18 cellular contexts compared by ENCODE assay signal in genomic region chrX:128805236-128805635, GRCh38.
DNase-seq lines count a peak whose midpoint lies in the region; ATAC-seq, FAIRE-seq and TF ChIP-seq lines count a peak whose summit lies in the region.
"Had no signal": no experiment of that assay in that cellular context is flagged by ENCODE, and none has a peak within 500 bp of the region (broad histone marks: within the 10 kb centered on the region; RNA-seq: fewer than 3 reads in every experiment).

No MANE protein-coding gene starts in this region.

- no peaks in the 10 kb centered on the region for H3K4me1 ChIP-seq in pancreas
- H3K4me1 ChIP-seq in right cardiac atrium (ENCODE audit: control insufficient read depth, insufficient read depth, low read length), result no peaks in the 10 kb centered on the region
- H3K4me1 ChIP-seq: BLaER1, HAP-1 had no signal

- TF ChIP-seq CTCF in pancreas (IDR thresholded peaks at IDR 0.05) (no peak), WERI-Rb-1 (IDR thresholded peaks at IDR 0.05; ENCODE audit: low read depth, low read length) (no peak)

- H3K9me3 ChIP-seq in pancreas (no peaks in the 10 kb centered on the region), right cardiac atrium (ENCODE audit: control insufficient read depth, low read length) (no peaks in the 10 kb centered on the region), WERI-Rb-1 (ENCODE audit: severe bottlenecking) (peaks cover 3% of the 10 kb centered on the region)
- H3K9me3 ChIP-seq: HAP-1 had no signal

- no peak overlapping the region for H3K4me3 ChIP-seq in pancreas
- no peak overlapping the region for H3K4me3 ChIP-seq in right cardiac atrium (ENCODE audit: low read length)
- H3K4me3 ChIP-seq in WERI-Rb-1 (ENCODE audit: low read depth, low read length), result no peak overlapping the region
- H3K4me3 ChIP-seq: BLaER1, GM12878, GM23248, HAP-1 had no signal

- peak; percentile 43 to 83 (median 79) for ATAC-seq in pancreas
- no peak for ATAC-seq in right cardiac atrium
- ATAC-seq: GM12878 had no signal

- FAIRE-seq in islet of Langerhans (lab: Jason Lieb, UNC), result peak; percentile 62
- no peak for FAIRE-seq in pancreas (lab: Jason Lieb, UNC)
- FAIRE-seq: GM12878 had no signal

- intact Hi-C loops in pancreas (cut with DNase I), result no loop called here
- intact Hi-C loops in right cardiac atrium (cut with DNase I), result no loop called here

- WGBS in pancreas, 2 donors, result 13 to 24% methylated on average over 2 of the region's 2 CpGs
- WGBS in right cardiac atrium, result 68% methylated on average over 2 of the region's 2 CpGs

- H3K27me3 ChIP-seq in pancreas (no peaks in the 10 kb centered on the region), right cardiac atrium (ENCODE audit: control insufficient read depth, insufficient read depth) (no peaks in the 10 kb centered on the region), WERI-Rb-1 (ENCODE audit: insufficient read depth, low read depth, severe bottlenecking) (no peaks in the 10 kb centered on the region)

- no peak overlapping the region for H3K27ac ChIP-seq in pancreas
- H3K27ac ChIP-seq in right cardiac atrium (ENCODE audit: low read length), result no peak overlapping the region
- no peak overlapping the region for H3K27ac ChIP-seq in WERI-Rb-1
- H3K27ac ChIP-seq: BLaER1, GM23248, HL-60 had no signal

- H3K36me3 ChIP-seq in pancreas (no peaks in the 10 kb centered on the region), WERI-Rb-1 (no peaks in the 10 kb centered on the region)
- H3K36me3 ChIP-seq: BLaER1, HAP-1 had no signal

- peak; percentile 18 for DNase-seq in NCI-H748 (lab: John Stamatoyannopoulos, UW; ENCODE audit: unreplicated experiment)
- no peak for DNase-seq in NCI-H748 treated with DMSO at 0.1 percent for 48 hours (lab: John Stamatoyannopoulos, UW)
- peak in 1 of 6 donors; percentile 9 for DNase-seq in pancreas
- DNase-seq in NCI-H510A treated with DMSO at 0.1 percent for 48 hours (lab: John Stamatoyannopoulos, UW), result no peak
- DNase-seq in right cardiac atrium, result no peak
- no peak for DNase-seq in WERI-Rb-1
- no peak for DNase-seq in SKM-1 (lab: John Stamatoyannopoulos, UW; ENCODE audit: unreplicated experiment)
- DNase-seq: 8988T; CD4-positive, alpha-beta memory T cell; DMS153; DND-41; EL; GM23248 had no signal

Comparison
In these comparisons a context has a peak if more than half of its experiments do, and no peak if none do; other contexts are left out.
1. ATAC-seq: peak in pancreas (4 of 4); none in right cardiac atrium (0 of 2).